12 cellular contexts compared by ENCODE assay signal in the genomic region with DNA sequence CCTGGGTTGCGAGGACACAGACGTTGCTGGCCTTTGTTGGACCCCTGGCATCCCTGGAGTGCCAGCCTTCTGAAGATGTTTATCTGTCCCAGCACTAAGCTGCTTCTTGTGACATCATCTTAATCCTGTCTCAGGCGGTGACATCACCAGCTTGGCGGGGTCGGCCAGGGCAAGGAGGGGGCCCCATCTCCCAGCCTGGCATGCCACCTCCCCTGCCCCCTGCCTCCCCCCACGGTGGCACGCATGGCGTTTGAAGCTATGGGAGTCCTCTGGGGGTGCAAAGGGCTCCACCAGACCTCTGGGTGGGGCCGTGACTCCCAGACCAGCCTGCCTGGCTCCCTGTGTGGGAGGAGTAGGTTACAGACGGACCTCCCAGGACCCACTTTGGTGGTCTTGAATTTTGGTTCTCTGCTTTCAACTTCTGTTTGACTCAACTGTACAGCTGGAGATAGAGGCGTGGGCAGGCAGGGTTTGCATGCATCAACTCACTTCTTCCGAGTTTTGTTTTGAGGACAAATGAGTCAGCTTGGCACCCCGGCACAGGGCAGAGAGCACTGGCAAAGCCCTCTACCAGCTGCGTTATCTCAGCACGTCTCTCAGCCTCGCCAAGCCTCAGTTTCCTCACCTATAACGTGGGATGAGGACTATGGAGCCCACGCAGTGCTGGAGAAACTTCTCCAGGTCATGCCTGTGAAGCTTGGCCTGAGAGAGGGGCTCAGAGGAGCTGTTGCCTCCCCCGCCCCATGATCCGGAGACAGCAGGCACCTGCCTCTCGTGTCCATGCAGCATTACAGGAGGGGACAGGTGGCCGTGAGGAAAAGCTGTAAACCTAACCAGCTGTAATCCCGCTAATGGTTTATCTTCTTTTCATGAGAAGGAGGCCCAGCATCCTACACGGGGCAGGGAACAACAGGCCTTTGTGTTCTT. TPM values are rescaled to one million over a fixed set of nuclear protein-coding genes. Genes with fewer than 3 reads are reported as not detected.
DNase-seq lines count a peak whose midpoint lies in the region; ATAC-seq, FAIRE-seq and TF ChIP-seq lines count a peak whose summit lies in the region.
"Had no signal": no experiment of that assay in that cellular context is flagged by ENCODE, and none has a peak within 500 bp of the region (broad histone marks: within the 10 kb centered on the region; RNA-seq: fewer than 3 reads in every experiment).

No MANE protein-coding gene starts in this region.

- H3K4me1 ChIP-seq in keratinocyte (ENCODE audit: control insufficient read depth, extremely low read depth, insufficient read depth, low read length) (peaks cover 55% of the 10 kb centered on the region), aorta (ENCODE audit: control insufficient read depth in 1 of 2, insufficient read depth in 2 of 2, low read length in 2 of 2) (peaks cover 0 to 3% of the 10 kb centered on the region in 2 donors)

- H3K36me3 ChIP-seq in keratinocyte (ENCODE audit: control insufficient read depth in 2 of 2, extremely low read depth in 1 of 2, insufficient read depth in 2 of 2, low read length in 2 of 2) = no peaks in the 10 kb centered on the region
- H3K36me3 ChIP-seq in aorta (ENCODE audit: control insufficient read depth in 1 of 2, insufficient read depth in 2 of 2, low read length in 1 of 2) = no peaks in the 10 kb centered on the region

- H3K9me3 ChIP-seq in keratinocyte (ENCODE audit: control insufficient read depth, low read depth, low read length) (no peaks in the 10 kb centered on the region), aorta (ENCODE audit: control insufficient read depth, low read length) (no peaks in the 10 kb centered on the region)

- peaks cover 64% of the 10 kb centered on the region for H3K27me3 Mint-ChIP-seq in stimulated activated naive CD8-positive, alpha-beta T cell treated with anti-CD3 and anti-CD28 coated beads, Interleukin-15, amount 100 ng/mL, for 72 hours

- no peak overlapping the region for H2AFZ ChIP-seq in keratinocyte (ENCODE audit: control insufficient read depth, low read length)

- H3K79me2 ChIP-seq in keratinocyte (ENCODE audit: control insufficient read depth, insufficient read depth, low read length) = no peaks in the 10 kb centered on the region

- H3K4me3 Mint-ChIP-seq in stimulated activated naive CD8-positive, alpha-beta T cell treated with anti-CD3 and anti-CD28 coated beads, Interleukin-15, amount 100 ng/mL, for 72 hours = no peak overlapping the region

- peak overlapping the region; percentile 45 for H3K4me2 ChIP-seq in keratinocyte (ENCODE audit: control insufficient read depth, extremely low read depth, insufficient read depth, low read depth, low read length)

- intact Hi-C loops in aorta (cut with DNase I) = loop anchor here in 1 of 2 donors (5.0 kb wide), 1 partner anchor 38 kb away; the partner anchor contains the start of gene EML1

- H3K27ac Mint-ChIP-seq in stimulated activated naive CD8-positive, alpha-beta T cell treated with anti-CD3 and anti-CD28 coated beads, Interleukin-15, amount 100 ng/mL, for 72 hours = no peak overlapping the region

- peak; percentile 40 for ATAC-seq in stimulated activated naive CD8-positive, alpha-beta T cell treated with anti-CD3 and anti-CD28 coated beads, Interleukin-15, Interleukin-2, amounts not matched to agents 100 U/mL and 50 U/mL, for 24 hours
- no peak for ATAC-seq in stimulated activated naive CD8-positive, alpha-beta T cell treated with anti-CD3 and anti-CD28 coated beads, Interleukin-15, amount 100 ng/mL, for 72 hours
- ATAC-seq in aorta (ENCODE audit: low FRiP score) (no peak), HG03439 (IDR thresholded peaks at IDR 0.05; ENCODE audit: unreplicated experiment) (no peak)

- peak; percentile 51 for FAIRE-seq in keratinocyte (lab: Jason Lieb, UNC)

- H3K9ac ChIP-seq in keratinocyte (ENCODE audit: control insufficient read depth, extremely low read depth, insufficient read depth, low read length) = peak overlapping the region; percentile 16

- H3K27ac ChIP-seq in keratinocyte (ENCODE audit: control insufficient read depth, insufficient read depth, low read length) (peak overlapping the region; percentile 24), aorta (ENCODE audit: low read depth in 1 of 2, low read length in 2 of 2) (peak overlapping the region; percentile 30 to 38)

- H3K4me3 ChIP-seq in keratinocyte (ENCODE audit: control insufficient read depth in 2 of 3, extremely low read depth in 1 of 3, insufficient read depth in 2 of 3, low read depth in 1 of 3, low read length in 3 of 3) (no peak overlapping the region), aorta (ENCODE audit: low read length in 2 of 2) (no peak overlapping the region)
- H3K4me3 ChIP-seq: lung had no signal

- H4K20me1 ChIP-seq in keratinocyte (ENCODE audit: control insufficient read depth, extremely low read depth, insufficient read depth, low read length) = no peaks in the 10 kb centered on the region

- H3K4me1 Mint-ChIP-seq in stimulated activated naive CD8-positive, alpha-beta T cell treated with anti-CD3 and anti-CD28 coated beads, Interleukin-15, amount 100 ng/mL, for 72 hours = peaks cover 29% of the 10 kb centered on the region

- no peak for TF ChIP-seq CTCF in keratinocyte (optimal IDR thresholded peaks at IDR 0.05 in 1 of 3, IDR thresholded peaks at IDR 0.05 in 1 of 3, conservative IDR thresholded peaks at IDR 0.05 in 1 of 3; ENCODE audit: extremely low read depth in 1 of 3, insufficient read depth in 2 of 3, low read length in 3 of 3)

- DNase-seq in stimulated activated naive CD8-positive, alpha-beta T cell treated with anti-CD3 and anti-CD28 coated beads, Interleukin-15, Interleukin-2, amounts not matched to agents 100 U/mL and 50 U/mL, for 24 hours = no peak
- no peak for DNase-seq in stimulated activated naive CD8-positive, alpha-beta T cell treated with anti-CD3 and anti-CD28 coated beads, Interleukin-15, amount 100 ng/mL, for 72 hours
- DNase-seq in SW480 (ENCODE audit: low spot score) (peak; percentile 35), keratinocyte (ENCODE audit: low read depth, low spot score) (no peak), aorta (peak; percentile 63 to 80), NCI-H446 treated with DMSO at 0.1 percent for 48 hours (lab: John Stamatoyannopoulos, UW) (no peak), GDM1 (lab: John Stamatoyannopoulos, UW) (no peak)
- DNase-seq: activated CD8-positive, alpha-beta memory T cell treated with anti-CD3 and anti-CD28 coated beads for 24 hours; DND-41; NCI-H1417 treated with DMSO at 0.1 percent for 48 hours had no signal

- H3K27me3 ChIP-seq in keratinocyte (ENCODE audit: control insufficient read depth, extremely low read depth, insufficient read depth, low read length) = peaks cover 9% of the 10 kb centered on the region
- no peaks in the 10 kb centered on the region for H3K27me3 ChIP-seq in aorta (ENCODE audit: control insufficient read depth in 1 of 2, insufficient read depth in 2 of 2, low read length in 1 of 2)

- dilution Hi-C loops in keratinocyte (cut with MboI; ENCODE audit: extremely low pct_ligation_motif_present, low sequenced_read_pairs) = no loop called here

- H3K9me1 ChIP-seq in keratinocyte (ENCODE audit: control insufficient read depth, extremely low read depth, insufficient read depth, low read length) = no peaks in the 10 kb centered on the region

- H3K9me3 Mint-ChIP-seq in stimulated activated naive CD8-positive, alpha-beta T cell treated with anti-CD3 and anti-CD28 coated beads, Interleukin-15, amount 100 ng/mL, for 72 hours = no peaks in the 10 kb centered on the region

- WGBS in aorta, 2 donors = 20 to 26% methylated on average over 24 of the region's 24 CpGs

RNA-seq across cellular contexts. Expression of gene EML1, which starts 38.8 kb away (rescaled TPM):
- polyA plus RNA-seq in keratinocyte (0.84 to 1.8 TPM (median 0.85 TPM) in 3 replicates), aorta (10 to 100 TPM in 1 of 2 donors, 1 to 10 TPM in 1; 4.8 to 27.4 TPM)
- polyA plus RNA-seq in keratinocyte (2011; ENCODE audit: low read depth) = 4.1 TPM
- polyA plus RNA-seq in keratinocyte (2011; cell fraction: cytosol; rRNA removed) = 1.1 and 2.1 TPM in 2 replicates
- 2.3 and 3.0 TPM in 2 replicates for polyA plus RNA-seq in keratinocyte (2011; cell fraction: nucleus; rRNA removed)
- polyA plus RNA-seq in keratinocyte (2012; ENCODE audit: low replicate concordance) = 0.76 and 3.4 TPM in 2 replicates
- 5.0 to 10.3 TPM (median 9.8 TPM) in 3 replicates for polyA minus RNA-seq in keratinocyte
- 2.1 TPM for polyA minus RNA-seq in keratinocyte (2011; cell fraction: cytosol; rRNA and poly(A)+ RNA removed)
- polyA minus RNA-seq in keratinocyte (2011; cell fraction: nucleus; rRNA and poly(A)+ RNA removed) = 1.7 and 1.9 TPM in 2 replicates
- total RNA-seq in aorta = 10 to 100 TPM; 45.9 to 62.0 TPM

Comparison
In these comparisons a context has a peak if more than half of its experiments do, and no peak if none do; other contexts are left out.
1. DNase-seq: peak in SW480 (single experiment) and aorta (2 of 2); none in stimulated activated naive CD8-positive, alpha-beta T cell treated with anti-CD3 and anti-CD28 coated beads, Interleukin-15, Interleukin-2, amounts not matched to agents 100 U/mL and 50 U/mL, for 24 hours (single experiment), stimulated activated naive CD8-positive, alpha-beta T cell treated with anti-CD3 and anti-CD28 coated beads, Interleukin-15, amount 100 ng/mL, for 72 hours (0 of 2), keratinocyte (single experiment), NCI-H446 treated with DMSO at 0.1 percent for 48 hours (single experiment) and GDM1 (single experiment).